Comparison of ENCODE assay signal across 17 cellular contexts in genomic region chr7:1042161-1042833, GRCh38. TPM values are rescaled to one million over a fixed set of nuclear protein-coding genes. Genes with fewer than 3 reads are reported as not detected.
DNase-seq lines count a peak whose midpoint lies in the region; ATAC-seq, FAIRE-seq and TF ChIP-seq lines count a peak whose summit lies in the region.
"Had no signal": no experiment of that assay in that cellular context is flagged by ENCODE, and none has a peak within 500 bp of the region (broad histone marks: within the 10 kb centered on the region; RNA-seq: fewer than 3 reads in every experiment).

No MANE protein-coding gene starts in this region.

- POLR2A ChIA-PET in PC-3 (lab: Charles Lee; ENCODE audit: unreplicated experiment) = no interaction called here

- ATAC-seq in right cardiac atrium (no peak), PC-3 (no peak)
- ATAC-seq: activated T-helper 17 cell treated with anti-CD3 and anti-CD28 coated beads, Interleukin-2, amount 50 U/mL, for 72 hours had no signal

- intact Hi-C loops in right cardiac atrium (cut with DNase I) = no loop called here
- intact Hi-C loops in PC-3 (cut with micrococcal nuclease) = loop anchor here (5.0 kb wide), 2 partner anchors 50 to 210 kb away; partner anchors contain the start of gene SUN1

- DNase-seq in activated naive CD4-positive, alpha-beta T cell treated with anti-CD3 and anti-CD28 coated beads, Interleukin-2, amount 10 ng/mL, durations not matched to agents 7 days and 5 days = no peak
- no peak for DNase-seq in activated naive CD4-positive, alpha-beta T cell treated with Interleukin-2 at 50 U/mL for 16 hours
- DNase-seq in astrocyte (ENCODE audit: low read depth) (no peak), right cardiac atrium (peak in 2 of 3 donors; percentile 48 to 63), T-helper 9 cell (no peak), PC-3 (no peak), Kasumi-1 (lab: John Stamatoyannopoulos, UW) (no peak)
- DNase-seq: activated CD4-positive, alpha-beta T cell treated with anti-CD3 and anti-CD28 coated beads for 1 hour; SK-N-SH; stimulated activated CD4-positive, alpha-beta T cell treated with anti-CD3 and anti-CD28 coated beads, Interleukin-15, amount 100 ng/mL, for 24 hours had no signal

- no peaks in the 10 kb centered on the region for H3K9me2 ChIP-seq in PC-3 (replicated peaks; ENCODE audit: low read length)
- H3K9me2 ChIP-seq: SK-N-SH had no signal

- H3K9me3 ChIP-seq in astrocyte (ENCODE audit: insufficient read depth, low read depth, low read length) (no peaks in the 10 kb centered on the region), right cardiac atrium (ENCODE audit: control insufficient read depth, low read length) (no peaks in the 10 kb centered on the region), stomach smooth muscle (ENCODE audit: control insufficient read depth in 2 of 2, low read length in 2 of 2) (no peaks in the 10 kb centered on the region), PC-3 (ENCODE audit: low read length) (no peaks in the 10 kb centered on the region)
- H3K9me3 ChIP-seq: SK-N-SH, vagina had no signal

- 74% methylated on average over 18 of the region's 18 CpGs for WGBS in right cardiac atrium

- CTCF ChIA-PET in activated naive CD4-positive, alpha-beta T cell treated with anti-CD3 and anti-CD28 coated beads, Interleukin-2, amount 10 ng/mL, durations not matched to agents 7 days and 5 days (lab: Charles Lee) = interaction anchor here (1.0 to 5.2 kb wide), 2 partner anchors 21 to 49 kb away, joined by 3 to 43 read pairs; no protein-coding TSS in a partner anchor
- CTCF ChIA-PET in PC-3 (lab: Charles Lee) = no interaction called here

- H3K4me3 Mint-ChIP-seq in activated naive CD4-positive, alpha-beta T cell treated with anti-CD3 and anti-CD28 coated beads, Interleukin-2, amount 10 ng/mL, durations not matched to agents 7 days and 5 days = no peak overlapping the region
- H3K4me3 Mint-ChIP-seq in astrocyte (ENCODE audit: unreplicated experiment) = no peak overlapping the region

- H2AFZ ChIP-seq in astrocyte (ENCODE audit: low read depth, low read length) = no peak overlapping the region
- H2AFZ ChIP-seq in PC-3 (ENCODE audit: low read length) = no peak overlapping the region
- H2AFZ ChIP-seq: hepatocyte had no signal

- no peaks in the 10 kb centered on the region for H3K27me3 Mint-ChIP-seq in activated naive CD4-positive, alpha-beta T cell treated with anti-CD3 and anti-CD28 coated beads, Interleukin-2, amount 10 ng/mL, durations not matched to agents 7 days and 5 days
- no peaks in the 10 kb centered on the region for H3K27me3 Mint-ChIP-seq in astrocyte (ENCODE audit: low read depth, unreplicated experiment)
- H3K27me3 Mint-ChIP-seq: activated T-helper 17 cell treated with anti-CD3 and anti-CD28 coated beads, Interleukin-2, amount 50 U/mL, for 72 hours had no signal

- H3K27me3 ChIP-seq in astrocyte (ENCODE audit: insufficient read depth, low read length) (no peaks in the 10 kb centered on the region), right cardiac atrium (ENCODE audit: control insufficient read depth, insufficient read depth) (no peaks in the 10 kb centered on the region), stomach smooth muscle (ENCODE audit: control insufficient read depth in 1 of 2, insufficient read depth in 2 of 2, low read length in 2 of 2) (no peaks in the 10 kb centered on the region), PC-3 (ENCODE audit: low read length) (no peaks in the 10 kb centered on the region)
- H3K27me3 ChIP-seq: hepatocyte, vagina had no signal

- TF ChIP-seq CTCF in astrocyte (IDR thresholded peaks at IDR 0.05; ENCODE audit: insufficient read depth, low read depth, low read length) = no peak
- no peak for TF ChIP-seq CTCF in PC-3 (conservative IDR thresholded peaks at IDR 0.05; ENCODE audit: low read depth, low read length)

- BruUV-seq in PC-3 (replicated peaks; lab: Mats Ljungman, UMichigan) = no TSS peak

- H3F3A ChIP-seq in PC-3 (ENCODE audit: low read length, unreplicated experiment) = no peaks in the 10 kb centered on the region

- no peak overlapping the region for H3K4me3 ChIP-seq in astrocyte (ENCODE audit: insufficient read depth, low read depth, low read length)
- no peak overlapping the region for H3K4me3 ChIP-seq in right cardiac atrium (ENCODE audit: low read length)
- H3K4me3 ChIP-seq in stomach smooth muscle (ENCODE audit: low read length in 2 of 2) = no peak overlapping the region
- H3K4me3 ChIP-seq in PC-3 (ENCODE audit: low read length) = no peak overlapping the region
- H3K4me3 ChIP-seq: hepatocyte, vagina had no signal

- H3K36me3 ChIP-seq in astrocyte (ENCODE audit: insufficient read depth, low read length) (no peaks in the 10 kb centered on the region), stomach smooth muscle (ENCODE audit: control insufficient read depth in 2 of 2, insufficient read depth in 2 of 2, low read length in 2 of 2) (no peaks in the 10 kb centered on the region), PC-3 (ENCODE audit: low read depth, low read length) (no peaks in the 10 kb centered on the region)
- H3K36me3 ChIP-seq: vagina had no signal

- H3K27ac ChIP-seq in astrocyte (ENCODE audit: low read depth, low read length) (no peak overlapping the region), right cardiac atrium (ENCODE audit: low read length) (peak overlapping the region; percentile 23), stomach smooth muscle (ENCODE audit: low read length) (peak overlapping the region; percentile 31), PC-3 (ENCODE audit: low read length) (no peak overlapping the region)

- H3K9me3 Mint-ChIP-seq in activated naive CD4-positive, alpha-beta T cell treated with anti-CD3 and anti-CD28 coated beads, Interleukin-2, amount 10 ng/mL, durations not matched to agents 7 days and 5 days = no peaks in the 10 kb centered on the region
- peaks cover 5% of the 10 kb centered on the region for H3K9me3 Mint-ChIP-seq in astrocyte (ENCODE audit: unreplicated experiment)
- H3K9me3 Mint-ChIP-seq: activated T-helper 17 cell treated with anti-CD3 and anti-CD28 coated beads, Interleukin-2, amount 50 U/mL, for 72 hours had no signal

- H3K4me2 ChIP-seq in astrocyte (ENCODE audit: low read length) (no peak overlapping the region), PC-3 (ENCODE audit: low read length) (no peak overlapping the region)

- peaks cover 47% of the 10 kb centered on the region for H3K4me1 Mint-ChIP-seq in activated naive CD4-positive, alpha-beta T cell treated with anti-CD3 and anti-CD28 coated beads, Interleukin-2, amount 10 ng/mL, durations not matched to agents 7 days and 5 days
- H3K4me1 Mint-ChIP-seq in astrocyte (ENCODE audit: low read depth, unreplicated experiment) = peaks cover 12% of the 10 kb centered on the region

- H3K27ac Mint-ChIP-seq in activated naive CD4-positive, alpha-beta T cell treated with anti-CD3 and anti-CD28 coated beads, Interleukin-2, amount 10 ng/mL, durations not matched to agents 7 days and 5 days = peak overlapping the region; percentile 45
- H3K27ac Mint-ChIP-seq in astrocyte (ENCODE audit: unreplicated experiment) = peak overlapping the region; percentile 47
- H3K27ac Mint-ChIP-seq: activated T-helper 17 cell treated with anti-CD3 and anti-CD28 coated beads, Interleukin-2, amount 50 U/mL, for 72 hours had no signal

- no peak overlapping the region for H3K9ac ChIP-seq in astrocyte (ENCODE audit: low read length)
- H3K9ac ChIP-seq in stomach smooth muscle (ENCODE audit: low read length in 2 of 2) = no peak overlapping the region
- H3K9ac ChIP-seq in PC-3 (ENCODE audit: low read length) = no peak overlapping the region
- H3K9ac ChIP-seq: SK-N-SH had no signal

- peaks cover 19% of the 10 kb centered on the region for H3K4me1 ChIP-seq in astrocyte (ENCODE audit: insufficient read depth, low read length)
- H3K4me1 ChIP-seq in right cardiac atrium (ENCODE audit: control insufficient read depth, insufficient read depth, low read length) = peaks cover 9% of the 10 kb centered on the region
- peaks cover 37% of the 10 kb centered on the region for H3K4me1 ChIP-seq in stomach smooth muscle (ENCODE audit: control insufficient read depth, insufficient read depth, low read length)
- peaks cover 30% of the 10 kb centered on the region for H3K4me1 ChIP-seq in PC-3 (ENCODE audit: insufficient read depth, low read length)

- no peaks in the 10 kb centered on the region for H3K36me3 Mint-ChIP-seq in activated naive CD4-positive, alpha-beta T cell treated with anti-CD3 and anti-CD28 coated beads, Interleukin-2, amount 10 ng/mL, durations not matched to agents 7 days and 5 days
- H3K36me3 Mint-ChIP-seq in astrocyte (ENCODE audit: low read depth, unreplicated experiment) = peaks cover 4% of the 10 kb centered on the region

- peaks cover 61% of the 10 kb centered on the region for H4K20me1 ChIP-seq in astrocyte (ENCODE audit: insufficient read depth, low read length)
- H4K20me1 ChIP-seq in PC-3 (ENCODE audit: low read length) = peaks cover 5% of the 10 kb centered on the region; the same call in 1 of the 2 replicates

- FAIRE-seq in astrocyte (lab: Jason Lieb, UNC) = no peak
- FAIRE-seq: endothelial cell of umbilical vein had no signal

- H3K79me2 ChIP-seq in astrocyte (ENCODE audit: insufficient read depth, low read length) (peaks cover 10% of the 10 kb centered on the region), PC-3 (ENCODE audit: low read length) (peaks cover 29% of the 10 kb centered on the region; the same call in 1 of the 2 replicates)

RNA-seq across cellular contexts. Expression of gene GPR146, which starts 2.0 kb away (rescaled TPM):
- total RNA-seq in astrocyte (1.7 and 3.4 TPM in 2 replicates), right cardiac atrium (10 to 100 TPM in 2 of 4 donors, 1 to 10 TPM in 2; 4.2 to 19.7 (median 14.1) TPM), PC-3 (2014; rRNA removed) (2.0 and 2.7 TPM in 2 replicates)
- polyA plus RNA-seq in right cardiac atrium = 17.3 TPM

RNA-seq across cellular contexts. Expression of gene GPER1, which starts 45.6 kb away (rescaled TPM):
- total RNA-seq in astrocyte (13.7 and 17.4 TPM in 2 replicates), right cardiac atrium (1 to 10 TPM; 3.0 to 6.7 (median 4.5) TPM), PC-3 (2014; rRNA removed) (4.9 and 8.0 TPM in 2 replicates)
- polyA plus RNA-seq in right cardiac atrium = 3.6 TPM

RNA-seq across cellular contexts. Expression of gene CYP2W1, which starts 59.3 kb away (rescaled TPM):
- total RNA-seq in astrocyte (not detected in 2 replicates), right cardiac atrium (not detected), PC-3 (2014; rRNA removed) (not detected in 2 replicates)
- polyA plus RNA-seq in right cardiac atrium = not detected
- total RNA-seq: activated T-helper 17 cell treated with anti-CD3 and anti-CD28 coated beads, Interleukin-2, amount 50 U/mL, for 72 hours; endothelial cell of umbilical vein; omental fat pad had no signal
- polyA plus RNA-seq: AG04450, endothelial cell of umbilical vein had no signal

Comparison
In these comparisons a context has a peak if more than half of its experiments do, and no peak if none do; other contexts are left out.
1. DNase-seq: peak in right cardiac atrium (2 of 3); none in activated naive CD4-positive, alpha-beta T cell treated with anti-CD3 and anti-CD28 coated beads, Interleukin-2, amount 10 ng/mL, durations not matched to agents 7 days and 5 days (single experiment), activated naive CD4-positive, alpha-beta T cell treated with Interleukin-2 at 50 U/mL for 16 hours (single experiment), astrocyte (single experiment), T-helper 9 cell (single experiment), PC-3 (single experiment) and Kasumi-1 (0 of 2).
2. H3K27ac ChIP-seq: peak in right cardiac atrium (single experiment) and stomach smooth muscle (single experiment); none in astrocyte (single experiment) and PC-3 (single experiment).